9 cellular contexts compared by ENCODE assay signal in the genomic region with DNA sequence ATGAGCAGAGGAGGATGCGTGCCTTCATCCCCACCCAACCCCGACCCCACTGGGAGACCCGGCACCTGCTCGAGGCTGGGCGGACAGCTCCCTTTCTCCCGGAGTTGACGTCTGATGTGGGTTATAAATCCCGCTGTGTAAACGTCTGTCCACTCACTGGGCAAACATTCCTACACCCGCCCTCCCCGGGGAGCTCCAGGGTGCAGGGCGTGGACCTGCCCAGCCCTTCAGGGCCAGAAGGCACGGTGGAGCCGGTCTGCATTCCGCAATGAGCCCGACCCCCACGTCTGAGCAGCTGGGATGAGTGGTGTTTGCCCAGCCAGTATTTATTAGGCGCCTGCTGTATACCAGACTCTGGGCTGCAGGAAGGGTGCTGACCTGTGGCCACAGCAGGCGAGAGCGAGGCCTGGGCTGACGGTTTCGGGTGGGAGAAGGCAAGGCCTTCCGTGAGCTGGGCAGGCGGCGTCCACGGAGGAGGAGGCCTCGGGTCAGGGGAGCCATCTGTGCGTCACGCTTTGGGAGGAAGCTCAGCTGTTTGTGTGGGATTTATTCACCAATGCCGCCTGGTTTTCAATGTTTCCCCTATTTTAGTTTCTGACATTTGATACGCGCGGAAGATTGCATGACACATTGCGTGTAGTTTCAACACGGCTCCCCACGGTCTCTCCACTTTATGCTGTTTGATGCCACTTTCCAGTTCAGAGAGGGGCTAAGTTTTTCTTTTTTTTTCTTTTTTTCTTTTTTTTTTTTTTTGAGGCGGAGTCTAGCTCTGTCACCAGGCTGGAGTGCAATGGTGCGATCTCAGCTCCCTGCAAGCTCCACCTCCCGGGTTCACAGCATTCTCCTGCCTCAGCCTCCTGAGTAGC. TPM values are rescaled to one million over a fixed set of nuclear protein-coding genes. Genes with fewer than 3 reads are reported as not detected.
DNase-seq lines count a peak whose midpoint lies in the region; ATAC-seq and TF ChIP-seq lines count a peak whose summit lies in the region.
"Had no signal": no experiment of that assay in that cellular context is flagged by ENCODE, and none has a peak within 500 bp of the region (broad histone marks: within the 10 kb centered on the region; RNA-seq: fewer than 3 reads in every experiment).

No MANE protein-coding gene starts in this region.

- TSS peak; percentile 29 for BruUV-seq in Calu3 (replicated peaks; lab: Mats Ljungman, UMichigan)

- no peaks in the 10 kb centered on the region for H3K79me2 ChIP-seq in trophoblast cell (ENCODE audit: control insufficient read depth, insufficient read depth, low read length, poor library complexity)

- DNase-seq in Calu3 (peak; percentile 87), NOMO-1 treated with dmso at 0.1 percent for 144 hours (lab: John Stamatoyannopoulos, UW; ENCODE audit: unreplicated experiment) (peak; percentile 65), fibroblast of gingiva (ENCODE audit: low read depth) (peak; percentile 95), trophoblast cell (peak; percentile 92 to 93)
- DNase-seq in activated naive CD4-positive, alpha-beta T cell treated with anti-CD3 and anti-CD28 coated beads, Interleukin-2, amount 50 U/mL, for 72 hours (ENCODE audit: low spot score in 2 of 2) = no peak
- no peak for DNase-seq in activated CD4-positive, alpha-beta T cell treated with anti-CD3 and anti-CD28 coated beads, Interleukin-2, amount 10 ng/mL, durations not matched to agents 7 days and 5 days
- no peak for DNase-seq in CD4-positive, alpha-beta memory T cell
- DNase-seq: activated B cell treated with CpG ODN at 0.5 μM for 24 hours had no signal

- peaks cover 11 to 12% of the 10 kb centered on the region in 2 experiments for H3K4me1 ChIP-seq in trophoblast cell (ENCODE audit: control insufficient read depth in 1 of 2, insufficient read depth in 2 of 2, low read length in 2 of 2)
- H3K4me1 ChIP-seq in CD4-positive, alpha-beta memory T cell (ENCODE audit: insufficient read depth, low read length) = no peaks in the 10 kb centered on the region

- peak overlapping the region; percentile 63 for H3K27ac Mint-ChIP-seq in Calu3 (ENCODE audit: unreplicated experiment)
- no peak overlapping the region for H3K27ac Mint-ChIP-seq in activated naive CD4-positive, alpha-beta T cell treated with anti-CD3 and anti-CD28 coated beads, Interleukin-2, amount 50 U/mL, for 72 hours
- no peak overlapping the region for H3K27ac Mint-ChIP-seq in activated CD4-positive, alpha-beta T cell treated with anti-CD3 and anti-CD28 coated beads, Interleukin-2, amount 10 ng/mL, durations not matched to agents 7 days and 5 days
- H3K27ac Mint-ChIP-seq in CD4-positive, alpha-beta memory T cell = no peak overlapping the region
- H3K27ac Mint-ChIP-seq: activated B cell treated with CpG ODN at 0.5 μM for 24 hours had no signal

- H2AK5ac ChIP-seq in trophoblast cell (ENCODE audit: low read length) = no peak overlapping the region

- no peaks in the 10 kb centered on the region for H3K79me1 ChIP-seq in trophoblast cell (ENCODE audit: low read length)

- H3K4me3 Mint-ChIP-seq in Calu3 (ENCODE audit: low read depth, unreplicated experiment) = peak overlapping the region; percentile 78
- no peak overlapping the region for H3K4me3 Mint-ChIP-seq in activated CD4-positive, alpha-beta T cell treated with anti-CD3 and anti-CD28 coated beads, Interleukin-2, amount 10 ng/mL, durations not matched to agents 7 days and 5 days
- H3K4me3 Mint-ChIP-seq in CD4-positive, alpha-beta memory T cell = no peak overlapping the region
- H3K4me3 Mint-ChIP-seq: activated B cell treated with CpG ODN at 0.5 μM for 24 hours had no signal

- CTCF ChIA-PET in Calu3 (lab: Charles Lee) = interaction anchor here (0.6 to 1.0 kb wide), 4 partner anchors 17 to 127 kb away, joined by 3 to 7 read pairs (median 3); no protein-coding TSS in a partner anchor
- CTCF ChIA-PET in activated CD4-positive, alpha-beta T cell treated with anti-CD3 and anti-CD28 coated beads, Interleukin-2, amount 10 ng/mL, durations not matched to agents 7 days and 5 days (lab: Charles Lee) = no interaction called here
- CTCF ChIA-PET in CD4-positive, alpha-beta memory T cell (lab: Charles Lee; ENCODE audit: partially characterized antibody) = no interaction called here

- H3K23ac ChIP-seq in trophoblast cell (ENCODE audit: low read length) = no peak overlapping the region

- POLR2A ChIA-PET in activated CD4-positive, alpha-beta T cell treated with anti-CD3 and anti-CD28 coated beads, Interleukin-2, amount 10 ng/mL, durations not matched to agents 7 days and 5 days (lab: Charles Lee) = no interaction called here
- POLR2A ChIA-PET in CD4-positive, alpha-beta memory T cell (lab: Charles Lee; ENCODE audit: partially characterized antibody) = interaction anchor here (0.6 kb wide), 1 partner anchor 382 kb away, joined by 3 read pairs; no protein-coding TSS in a partner anchor

- no peaks in the 10 kb centered on the region for H3K36me3 ChIP-seq in trophoblast cell (ENCODE audit: control insufficient read depth in 1 of 2, insufficient read depth in 2 of 2, low read length in 2 of 2)
- H3K36me3 ChIP-seq in CD4-positive, alpha-beta memory T cell (ENCODE audit: insufficient read depth, low read length) = no peaks in the 10 kb centered on the region

- no peaks in the 10 kb centered on the region for H3K4me1 Mint-ChIP-seq in Calu3 (ENCODE audit: low read depth, unreplicated experiment)
- H3K4me1 Mint-ChIP-seq in activated CD4-positive, alpha-beta T cell treated with anti-CD3 and anti-CD28 coated beads, Interleukin-2, amount 10 ng/mL, durations not matched to agents 7 days and 5 days = no peaks in the 10 kb centered on the region
- no peaks in the 10 kb centered on the region for H3K4me1 Mint-ChIP-seq in CD4-positive, alpha-beta memory T cell
- H3K4me1 Mint-ChIP-seq: activated B cell treated with CpG ODN at 0.5 μM for 24 hours had no signal

- peaks cover 70% of the 10 kb centered on the region for H3K36me3 Mint-ChIP-seq in Calu3 (ENCODE audit: insufficient read depth, unreplicated experiment)
- H3K36me3 Mint-ChIP-seq in activated naive CD4-positive, alpha-beta T cell treated with anti-CD3 and anti-CD28 coated beads, Interleukin-2, amount 50 U/mL, for 72 hours = no peaks in the 10 kb centered on the region
- H3K36me3 Mint-ChIP-seq in activated CD4-positive, alpha-beta T cell treated with anti-CD3 and anti-CD28 coated beads, Interleukin-2, amount 10 ng/mL, durations not matched to agents 7 days and 5 days (ENCODE audit: low read depth) = no peaks in the 10 kb centered on the region
- no peaks in the 10 kb centered on the region for H3K36me3 Mint-ChIP-seq in CD4-positive, alpha-beta memory T cell

- H2BK120ac ChIP-seq in trophoblast cell (ENCODE audit: insufficient read depth, low read length, poor library complexity) = no peak overlapping the region

- no peak overlapping the region for H3K14ac ChIP-seq in trophoblast cell (ENCODE audit: low read length)

- no peak overlapping the region for H4K91ac ChIP-seq in trophoblast cell (ENCODE audit: low read depth, low read length)

- H2BK5ac ChIP-seq in trophoblast cell (ENCODE audit: low read depth, low read length, poor library complexity) = no peak overlapping the region

- no CpG with 5 or more reads among the region's 39 CpGs for WGBS in trophoblast cell (ENCODE audit: extremely low coverage, insufficient coverage, insufficient read length)

- no peak overlapping the region for H3K27ac ChIP-seq in trophoblast cell (ENCODE audit: low read depth, low read length)
- no peak overlapping the region for H3K27ac ChIP-seq in CD4-positive, alpha-beta memory T cell (ENCODE audit: low read depth, low read length)

- no peak overlapping the region for H3K4me3 ChIP-seq in trophoblast cell (ENCODE audit: low read depth, low read length)
- no peak overlapping the region for H3K4me3 ChIP-seq in CD4-positive, alpha-beta memory T cell (ENCODE audit: low read length in 2 of 2)

- H3K27me3 ChIP-seq in trophoblast cell (ENCODE audit: insufficient read depth, low read length) = no peaks in the 10 kb centered on the region
- H3K27me3 ChIP-seq in CD4-positive, alpha-beta memory T cell (ENCODE audit: insufficient read depth, low read length) = no peaks in the 10 kb centered on the region

- no peak for TF ChIP-seq CTCF in Calu3 (IDR thresholded peaks at IDR 0.05; ENCODE audit: unreplicated experiment)

- no peak overlapping the region for H4K8ac ChIP-seq in trophoblast cell (ENCODE audit: low read depth, low read length)

- no peak overlapping the region for H3K4me2 ChIP-seq in trophoblast cell (ENCODE audit: low read length)

- peaks cover 15% of the 10 kb centered on the region for H3K9me3 ChIP-seq in trophoblast cell (ENCODE audit: insufficient read depth, low read depth, low read length)
- no peaks in the 10 kb centered on the region for H3K9me3 ChIP-seq in CD4-positive, alpha-beta memory T cell (ENCODE audit: control insufficient read depth in 1 of 2, low read length in 2 of 2)

- no peak overlapping the region for H2AFZ ChIP-seq in trophoblast cell (ENCODE audit: insufficient read depth, low read length, poor library complexity)

- no peak overlapping the region for H4K12ac ChIP-seq in trophoblast cell (ENCODE audit: low read depth, low read length)

- H3K18ac ChIP-seq in trophoblast cell (ENCODE audit: low read length) = no peak overlapping the region

- no peak for ATAC-seq in activated naive CD4-positive, alpha-beta T cell treated with anti-CD3 and anti-CD28 coated beads, Interleukin-2, amount 50 U/mL, for 72 hours
- no peak for ATAC-seq in GM18511 (IDR thresholded peaks at IDR 0.05; ENCODE audit: unreplicated experiment)

- H3K9me3 Mint-ChIP-seq in Calu3 (ENCODE audit: low read depth, unreplicated experiment) = no peaks in the 10 kb centered on the region
- H3K9me3 Mint-ChIP-seq in activated naive CD4-positive, alpha-beta T cell treated with anti-CD3 and anti-CD28 coated beads, Interleukin-2, amount 50 U/mL, for 72 hours = no peaks in the 10 kb centered on the region
- H3K9me3 Mint-ChIP-seq in activated CD4-positive, alpha-beta T cell treated with anti-CD3 and anti-CD28 coated beads, Interleukin-2, amount 10 ng/mL, durations not matched to agents 7 days and 5 days = no peaks in the 10 kb centered on the region
- H3K9me3 Mint-ChIP-seq in CD4-positive, alpha-beta memory T cell = peaks cover 0 to 3% (median 0%) of the 10 kb centered on the region in 8 donors
- H3K9me3 Mint-ChIP-seq: activated B cell treated with CpG ODN at 0.5 μM for 24 hours had no signal

- no peaks in the 10 kb centered on the region for H3K27me3 Mint-ChIP-seq in Calu3 (ENCODE audit: unreplicated experiment)
- no peaks in the 10 kb centered on the region for H3K27me3 Mint-ChIP-seq in activated CD4-positive, alpha-beta T cell treated with anti-CD3 and anti-CD28 coated beads, Interleukin-2, amount 10 ng/mL, durations not matched to agents 7 days and 5 days
- no peaks in the 10 kb centered on the region for H3K27me3 Mint-ChIP-seq in CD4-positive, alpha-beta memory T cell
- H3K27me3 Mint-ChIP-seq: activated B cell treated with CpG ODN at 0.5 μM for 24 hours had no signal

- H3K9ac ChIP-seq in trophoblast cell (ENCODE audit: low read length) = no peak overlapping the region

- no peak overlapping the region for H2BK12ac ChIP-seq in trophoblast cell (ENCODE audit: low read length)

- intact Hi-C loops in Calu3 (cut with micrococcal nuclease; ENCODE audit: unreplicated experiment) = no loop called here
- intact Hi-C loops in CD4-positive, alpha-beta memory T cell (cut with micrococcal nuclease) = no loop called here

- H3K4ac ChIP-seq in trophoblast cell (ENCODE audit: low read depth, low read length) = no peak overlapping the region

RNA-seq across cellular contexts. Expression of gene MISP, which starts 2.0 kb away (rescaled TPM):
- total RNA-seq in Calu3 (2022) = 73.9 and 90.5 TPM in 2 replicates
- polyA plus RNA-seq in trophoblast cell (2013) = 0.15 and 0.19 TPM in 2 replicates
- under 1 TPM in 1 of 2 donors, not detected in 1; 0.50 TPM for total RNA-seq in activated naive CD4-positive, alpha-beta T cell treated with anti-CD3 and anti-CD28 coated beads, Interleukin-2, amount 50 U/mL, for 72 hours
- total RNA-seq in activated CD4-positive, alpha-beta T cell treated with anti-CD3 and anti-CD28 coated beads, Interleukin-2, amount 10 ng/mL, durations not matched to agents 7 days and 5 days = not detected
- not detected for total RNA-seq in CD4-positive, alpha-beta memory T cell
- polyA plus RNA-seq in CD4-positive, alpha-beta memory T cell = not detected
- total RNA-seq: activated B cell treated with CpG ODN at 0.5 μM for 24 hours had no signal

RNA-seq across cellular contexts. Expression of gene PALM, which starts 44.1 kb away (rescaled TPM):
- total RNA-seq in Calu3 (2022) = 0.56 and 0.83 TPM in 2 replicates
- polyA plus RNA-seq in trophoblast cell (2013) = 11.3 and 12.7 TPM in 2 replicates
- under 1 TPM in 1 of 2 donors, not detected in 1; 0.66 TPM for total RNA-seq in activated naive CD4-positive, alpha-beta T cell treated with anti-CD3 and anti-CD28 coated beads, Interleukin-2, amount 50 U/mL, for 72 hours
- not detected for total RNA-seq in activated CD4-positive, alpha-beta T cell treated with anti-CD3 and anti-CD28 coated beads, Interleukin-2, amount 10 ng/mL, durations not matched to agents 7 days and 5 days
- not detected for total RNA-seq in CD4-positive, alpha-beta memory T cell
- polyA plus RNA-seq in CD4-positive, alpha-beta memory T cell = not detected
- total RNA-seq: activated B cell treated with CpG ODN at 0.5 μM for 24 hours had no signal

RNA-seq across cellular contexts. Expression of gene PTBP1, which starts 44.4 kb away (rescaled TPM):
- total RNA-seq in Calu3 (2022) = 380 and 409 TPM in 2 replicates
- 654 and 679 TPM in 2 replicates for polyA plus RNA-seq in trophoblast cell (2013)
- total RNA-seq in activated naive CD4-positive, alpha-beta T cell treated with anti-CD3 and anti-CD28 coated beads, Interleukin-2, amount 50 U/mL, for 72 hours = 100 to 1,000 TPM; 485 to 591 TPM
- total RNA-seq in activated CD4-positive, alpha-beta T cell treated with anti-CD3 and anti-CD28 coated beads, Interleukin-2, amount 10 ng/mL, durations not matched to agents 7 days and 5 days = 100 to 1,000 TPM; 487 to 536 TPM
- total RNA-seq in CD4-positive, alpha-beta memory T cell = 100 to 1,000 TPM; 315 TPM
- 100 to 1,000 TPM in 1 of 2 donors, 10 to 100 TPM in 1; 67.7 to 177 TPM for polyA plus RNA-seq in CD4-positive, alpha-beta memory T cell

RNA-seq across cellular contexts. Expression of gene PRSS57, which starts 57.6 kb away (rescaled TPM):
- not detected in 2 replicates for total RNA-seq in Calu3 (2022)
- polyA plus RNA-seq in trophoblast cell (2013) = 0.04 TPM in 1 of 2 replicates, not detected in the other
- total RNA-seq in activated naive CD4-positive, alpha-beta T cell treated with anti-CD3 and anti-CD28 coated beads, Interleukin-2, amount 50 U/mL, for 72 hours = not detected
- total RNA-seq in activated CD4-positive, alpha-beta T cell treated with anti-CD3 and anti-CD28 coated beads, Interleukin-2, amount 10 ng/mL, durations not matched to agents 7 days and 5 days = not detected
- total RNA-seq in CD4-positive, alpha-beta memory T cell = not detected
- not detected for polyA plus RNA-seq in CD4-positive, alpha-beta memory T cell
- total RNA-seq: activated B cell treated with CpG ODN at 0.5 μM for 24 hours had no signal

Comparison
In these comparisons a context has a peak if more than half of its experiments do, and no peak if none do; other contexts are left out.
1. DNase-seq: peak in Calu3 (single experiment), NOMO-1 treated with dmso at 0.1 percent for 144 hours (single experiment), fibroblast of gingiva (single experiment) and trophoblast cell (2 of 2); none in activated naive CD4-positive, alpha-beta T cell treated with anti-CD3 and anti-CD28 coated beads, Interleukin-2, amount 50 U/mL, for 72 hours (0 of 2), activated CD4-positive, alpha-beta T cell treated with anti-CD3 and anti-CD28 coated beads, Interleukin-2, amount 10 ng/mL, durations not matched to agents 7 days and 5 days (single experiment) and CD4-positive, alpha-beta memory T cell (0 of 5).
2. RNA of gene MISP, which starts 2.0 kb away (total RNA-seq): 73.9 to 90.5 TPM in Calu3; 0.50 TPM in activated naive CD4-positive, alpha-beta T cell treated with anti-CD3 and anti-CD28 coated beads, Interleukin-2, amount 50 U/mL, for 72 hours, not detected in activated CD4-positive, alpha-beta T cell treated with anti-CD3 and anti-CD28 coated beads, Interleukin-2, amount 10 ng/mL, durations not matched to agents 7 days and 5 days and not detected in CD4-positive, alpha-beta memory T cell; every median in the first group is over 10 times any median in the second.